In genomic region chr16:9048302-9048700, GRCh38 we compare ENCODE assay signal across 9 cellular contexts. TPM values are rescaled to one million over a fixed set of nuclear protein-coding genes. Genes with fewer than 3 reads are reported as not detected.
DNase-seq lines count a peak whose midpoint lies in the region; ATAC-seq and TF ChIP-seq lines count a peak whose summit lies in the region.
"Had no signal": no experiment of that assay in that cellular context is flagged by ENCODE, and none has a peak within 500 bp of the region (broad histone marks: within the 10 kb centered on the region; RNA-seq: fewer than 3 reads in every experiment).

No MANE protein-coding gene starts in this region.

- peaks cover 7% of the 10 kb centered on the region for H3K9me3 Mint-ChIP-seq in activated T-helper 17 cell treated with anti-CD3 and anti-CD28 coated beads, Interleukin-2, amount 50 U/mL, for 72 hours
- H3K9me3 Mint-ChIP-seq in glutamatergic neuron (ENCODE audit: unreplicated experiment): peaks cover 4% of the 10 kb centered on the region

- peak overlapping the region; percentile 66; the same call in 1 of the 2 replicates for H2AFZ ChIP-seq in SK-N-SH (ENCODE audit: low read depth)

- H3K9ac ChIP-seq in SK-N-SH: peak overlapping the region; percentile 44; the same call in 1 of the 2 replicates

- H3K4me2 ChIP-seq in SK-N-SH: peak overlapping the region; percentile 61; the same call in 1 of the 2 replicates

- TF ChIP-seq POLR2A in spleen (IDR thresholded peaks at IDR 0.05): no peak

- no peaks in the 10 kb centered on the region for H3K27me3 Mint-ChIP-seq in activated T-helper 17 cell treated with anti-CD3 and anti-CD28 coated beads, Interleukin-2, amount 50 U/mL, for 72 hours
- peaks cover 2% of the 10 kb centered on the region for H3K27me3 Mint-ChIP-seq in glutamatergic neuron (ENCODE audit: unreplicated experiment)

- H3K4me1 Mint-ChIP-seq in activated T-helper 17 cell treated with anti-CD3 and anti-CD28 coated beads, Interleukin-2, amount 50 U/mL, for 72 hours: peaks cover 26% of the 10 kb centered on the region
- no peaks in the 10 kb centered on the region for H3K4me1 Mint-ChIP-seq in glutamatergic neuron (ENCODE audit: low read depth, unreplicated experiment)

- POLR2A ChIA-PET in SK-N-SH (lab: Yijun Ruan, JAX): no interaction called here

- H3K27me3 ChIP-seq in SK-N-SH (ENCODE audit: insufficient read depth) (no peaks in the 10 kb centered on the region), spleen (replicated peaks in 1 of 7) (peaks cover 0 to 15% (median 0%) of the 10 kb centered on the region in 7 donors)

- H3K36me3 ChIP-seq in SK-N-SH (replicated peaks in 1 of 2; ENCODE audit: control insufficient read depth in 1 of 2, insufficient read depth in 2 of 2, low read length in 1 of 2): no peaks in the 10 kb centered on the region
- no peaks in the 10 kb centered on the region for H3K36me3 ChIP-seq in spleen

- H3K9me3 ChIP-seq in SK-N-SH (no peaks in the 10 kb centered on the region), spleen (peaks cover 0 to 10% (median 6%) of the 10 kb centered on the region in 8 donors)

- H3F3A ChIP-seq in SK-N-SH (replicated peaks; ENCODE audit: insufficient read depth): peaks cover 26% of the 10 kb centered on the region

- peak overlapping the region; percentile 93 for H3K27ac Mint-ChIP-seq in activated T-helper 17 cell treated with anti-CD3 and anti-CD28 coated beads, Interleukin-2, amount 50 U/mL, for 72 hours
- H3K27ac Mint-ChIP-seq in glutamatergic neuron (ENCODE audit: unreplicated experiment): peak overlapping the region; percentile 1

- 53% methylated on average over 4 of the region's 4 CpGs for WGBS in SK-N-SH (ENCODE audit: low lambda C conversion rate)
- 76 to 90% (median 87%) methylated on average over 4 of the region's 4 CpGs for WGBS in spleen, 5 donors

- no peak for TF ChIP-seq EP300 in SK-N-SH (IDR thresholded peaks at IDR 0.05; ENCODE audit: borderline replicate concordance in 1 of 2, low read depth in 1 of 2, low read length in 1 of 2)

- no peaks in the 10 kb centered on the region for H3K9me2 ChIP-seq in SK-N-SH

- no peaks in the 10 kb centered on the region for H4K20me1 ChIP-seq in SK-N-SH (ENCODE audit: insufficient read depth)

- H3K4me3 ChIP-seq in SK-N-SH (ENCODE audit: low read depth in 2 of 2, low read length in 1 of 2) (0 out of 4 replicates have a peak overlapping the region, but pooled peaks of 1 of the 2 experiments have one; percentile 22), spleen (no peak overlapping the region)

- TF ChIP-seq CTCF in SK-N-SH (IDR thresholded peaks at IDR 0.05) (no peak), glutamatergic neuron (IDR thresholded peaks at IDR 0.05; ENCODE audit: partially characterized antibody, unreplicated experiment) (no peak), spleen (IDR thresholded peaks at IDR 0.05 in 8 of 11, conservative IDR thresholded peaks at IDR 0.05 in 3 of 11) (no peak)

- CTCF ChIA-PET in SK-N-SH (lab: Yijun Ruan, JAX): interaction anchor here (1.6 to 1.8 kb wide), 2 partner anchors 10 to 15 kb away, joined by 5 to 8 read pairs; no protein-coding TSS in a partner anchor

- H3K36me3 Mint-ChIP-seq in activated T-helper 17 cell treated with anti-CD3 and anti-CD28 coated beads, Interleukin-2, amount 50 U/mL, for 72 hours (ENCODE audit: low read depth): peaks cover 5% of the 10 kb centered on the region
- peaks cover 13% of the 10 kb centered on the region for H3K36me3 Mint-ChIP-seq in glutamatergic neuron (ENCODE audit: unreplicated experiment)

- TF ChIP-seq RAD21 in SK-N-SH (IDR thresholded peaks at IDR 0.05; ENCODE audit: low read length): no peak

- H3K79me2 ChIP-seq in SK-N-SH (ENCODE audit: insufficient read depth): no peaks in the 10 kb centered on the region

- DNase-seq in SK-N-SH (no peak), glutamatergic neuron (no peak), spleen (no peak), epidermal melanocyte (ENCODE audit: insufficient read length, low spot score) (no peak)
- no peak for DNase-seq in activated CD8-positive, alpha-beta memory T cell treated with anti-CD3 and anti-CD28 coated beads, Interleukin-2, amount 50 U/mL, for 4 hours
- DNase-seq: NCI-H1694 treated with DMSO at 0.1 percent for 48 hours had no signal

- ATAC-seq in SK-N-SH treated with all-trans-retinoic acid at 6 μM for 48 hours (no peak), GM21528 (IDR thresholded peaks at IDR 0.05; ENCODE audit: low FRiP score, unreplicated experiment) (no peak)
- no peak for ATAC-seq in activated T-helper 17 cell treated with anti-CD3 and anti-CD28 coated beads, Interleukin-2, amount 50 U/mL, for 72 hours (replicated peaks)

- H3K4me3 Mint-ChIP-seq in activated T-helper 17 cell treated with anti-CD3 and anti-CD28 coated beads, Interleukin-2, amount 50 U/mL, for 72 hours: peak overlapping the region; percentile 67
- no peak overlapping the region for H3K4me3 Mint-ChIP-seq in glutamatergic neuron (ENCODE audit: unreplicated experiment)

- intact Hi-C loops in spleen (cut with DNase I; ENCODE audit: low total_unique reads): no loop called here

- H3K27ac ChIP-seq in SK-N-SH (ENCODE audit: low read depth in 2 of 2, low read length in 1 of 2) (peak overlapping the region; percentile 61 to 99), spleen (peak overlapping the region in 5 of 8 donors; percentile 23 to 70 (median 51))

- H3K4me1 ChIP-seq in SK-N-SH (ENCODE audit: control insufficient read depth in 1 of 2, insufficient read depth in 2 of 2, low read depth in 1 of 2, low read length in 1 of 2): peaks cover 0 to 10% of the 10 kb centered on the region in 2 experiments; a peak in 2 of 4 replicates
- H3K4me1 ChIP-seq in spleen: peaks cover 0 to 16% (median 11%) of the 10 kb centered on the region in 6 donors

TF ChIP-seq in SK-N-SH, 30 proteins besides CTCF, POLR2A, EP300 and RAD21 (continues in another document):
- TF ChIP-seq ZBTB33 (IDR thresholded peaks at IDR 0.05; ENCODE audit: borderline replicate concordance, low read depth): no peak
- TF ChIP-seq FOSL2 (IDR thresholded peaks at IDR 0.05; ENCODE audit: borderline replicate concordance, low read depth): no peak
- no peak for TF ChIP-seq TEAD4 (IDR thresholded peaks at IDR 0.05; ENCODE audit: borderline replicate concordance, insufficient read depth)

TF ChIP-seq in SK-N-SH treated with all-trans-retinoic acid at 6 μM for 48 hours, 23 proteins besides CTCF, POLR2A, EP300 and RAD21 (continues in another document):
- no peak for TF ChIP-seq CSRNP3 (CRISPR knock-in tag; IDR thresholded peaks at IDR 0.05)
- no peak for TF ChIP-seq OSR1 (CRISPR knock-in tag; IDR thresholded peaks at IDR 0.05)
- no peak for TF ChIP-seq ESRRG (CRISPR knock-in tag; IDR thresholded peaks at IDR 0.05)
- no peak for TF ChIP-seq CSDC2 (CRISPR knock-in tag; IDR thresholded peaks at IDR 0.05)
- no peak for TF ChIP-seq BACH2 (CRISPR knock-in tag; IDR thresholded peaks at IDR 0.05; ENCODE audit: borderline replicate concordance)
- no peak for TF ChIP-seq ZNF70 (CRISPR knock-in tag; IDR thresholded peaks at IDR 0.05)
- TF ChIP-seq TSHZ2 (CRISPR knock-in tag; IDR thresholded peaks at IDR 0.05): no peak
- TF ChIP-seq ISL1 (CRISPR knock-in tag; IDR thresholded peaks at IDR 0.05): no peak
- TF ChIP-seq ZFP30 (CRISPR knock-in tag; IDR thresholded peaks at IDR 0.05): no peak
- no peak for TF ChIP-seq TCF4 (CRISPR knock-in tag; IDR thresholded peaks at IDR 0.05; ENCODE audit: borderline replicate concordance)
- TF ChIP-seq ZNF8 (CRISPR knock-in tag; IDR thresholded peaks at IDR 0.05): no peak
- TF ChIP-seq ZC3H10 (CRISPR knock-in tag; IDR thresholded peaks at IDR 0.05): no peak
- no peak for TF ChIP-seq PPARA (CRISPR knock-in tag; IDR thresholded peaks at IDR 0.05; ENCODE audit: borderline replicate concordance)
- TF ChIP-seq SNAI2 (CRISPR knock-in tag; IDR thresholded peaks at IDR 0.05): no peak

RNA-seq across cellular contexts. Expression of gene HAPSTR1, which starts 43.1 kb away (rescaled TPM):
- polyA plus RNA-seq in SK-N-SH (2012; rRNA removed): 7.0 and 8.6 TPM in 2 replicates
- polyA plus RNA-seq in SK-N-SH (2012; cell fraction: cytosol; rRNA removed): 9.4 and 11.4 TPM in 2 replicates
- polyA plus RNA-seq in SK-N-SH (2012; cell fraction: nucleus; rRNA removed): 10.2 and 13.8 TPM in 2 replicates
- total RNA-seq in activated T-helper 17 cell treated with anti-CD3 and anti-CD28 coated beads, Interleukin-2, amount 50 U/mL, for 72 hours: 10 to 100 TPM; 46.1 to 58.1 TPM
- 143 TPM for total RNA-seq in glutamatergic neuron (ENCODE audit: unreplicated experiment)
- 10 to 100 TPM; 60.0 to 84.1 (median 76.3) TPM for total RNA-seq in spleen
- polyA plus RNA-seq in spleen: 10 to 100 TPM in 1 of 3 donors, 1 to 10 TPM in 2; 7.3 to 15.0 (median 8.4) TPM
